In genomic region chr6:79544939-79545450, GRCh38 we compare ENCODE assay signal across 8 cellular contexts. TPM values are rescaled to one million over a fixed set of nuclear protein-coding genes. Genes with fewer than 3 reads are reported as not detected.
DNase-seq lines count a peak whose midpoint lies in the region; ATAC-seq and TF ChIP-seq lines count a peak whose summit lies in the region.

No MANE protein-coding gene starts in this region.

- H3K27me3 ChIP-seq in GM23248 (replicated peaks; ENCODE audit: insufficient read depth) (no peaks in the 10 kb centered on the region), IMR-90 (ENCODE audit: control insufficient read depth, insufficient read depth, low read length) (no peaks in the 10 kb centered on the region)

- H3K36me3 ChIP-seq in GM23248 (ENCODE audit: low read depth) (no peaks in the 10 kb centered on the region), IMR-90 (ENCODE audit: control insufficient read depth, insufficient read depth, low read length) (0 out of 2 replicates have a peak, but pooled peaks cover 2% of the 10 kb centered on the region)

- H3F3A ChIP-seq in GM23248 (ENCODE audit: insufficient read depth), result peaks cover 13% of the 10 kb centered on the region; the same call in 1 of the 2 replicates

- peak; percentile 59 for TF ChIP-seq RAD21 in IMR-90 (IDR thresholded peaks at IDR 0.05; ENCODE audit: low read length)

- no peak overlapping the region for H2AK9ac ChIP-seq in IMR-90 (replicated peaks; ENCODE audit: low read depth, low read length, poor library complexity)

- H3K4me1 ChIP-seq in GM23248 (ENCODE audit: insufficient read depth), result peaks cover 21% of the 10 kb centered on the region
- H3K4me1 ChIP-seq in IMR-90 (ENCODE audit: control insufficient read depth, insufficient read depth, low read length), result peaks cover 8% of the 10 kb centered on the region

- no peak overlapping the region for H4K91ac ChIP-seq in IMR-90 (ENCODE audit: insufficient read depth, low read depth, low read length)

- peak overlapping the region; percentile 83 for H3K9ac ChIP-seq in GM23248
- no peak overlapping the region for H3K9ac ChIP-seq in IMR-90 (ENCODE audit: low read depth, low read length)

- intact Hi-C loops in IMR-90 (cut with micrococcal nuclease), result no loop called here
- intact Hi-C loops in dendritic cell treated with granulocyte-macrophage colony-stimulating factor and Interleukin-4, amounts not matched to agents 40 ng/mL and 50 ng/mL, for 4 days (cut with micrococcal nuclease), result no loop called here

- DNase-seq in GM23248 (peak; percentile 99), IMR-90 (peak; percentile 99), OCI-M1 (lab: John Stamatoyannopoulos, UW) (peak; percentile 98), left kidney (ENCODE audit: low read depth, low spot score) (peak; percentile 95), superior temporal gyrus (ENCODE audit: extremely low spot score) (peak; percentile 92)
- no peak for DNase-seq in activated effector memory CD4-positive, alpha-beta T cell treated with anti-CD3 and anti-CD28 coated beads, Interleukin-2, amount 50 U/mL, for 16 hours

- TF ChIP-seq POLR2A in IMR-90 (IDR thresholded peaks at IDR 0.05; ENCODE audit: low read depth, low read length), result 0 out of 2 replicates have a peak, but pooled peaks have one; percentile 42

- peak overlapping the region; percentile 74 for H2BK5ac ChIP-seq in IMR-90 (ENCODE audit: low read depth, low read length, poor library complexity, severe bottlenecking)

- peaks cover 5% of the 10 kb centered on the region; the same call in 1 of the 2 replicates for H3K9me1 ChIP-seq in IMR-90 (ENCODE audit: insufficient read depth, low read length)

- no peak overlapping the region for H3K4ac ChIP-seq in IMR-90 (ENCODE audit: low read depth, low read length)

- H2BK120ac ChIP-seq in IMR-90 (ENCODE audit: low read depth, low read length), result no peak overlapping the region

- H3K27ac ChIP-seq in GM23248, result peak overlapping the region; percentile 96
- H3K27ac ChIP-seq in IMR-90 (ENCODE audit: insufficient read depth, low read length), result peak overlapping the region; percentile 30; the same call in 1 of the 2 replicates

- no TSS peak for BruUV-seq in IMR-90 (replicated peaks; lab: Mats Ljungman, UMichigan)

- in situ Hi-C loops in GM23248 (cut with MboI) (no loop called here), IMR-90 (cut with MboI; ENCODE audit: low sequenced_read_pairs) (loop anchor here (10.0 kb wide), 1 partner anchor 480 kb away; no protein-coding TSS in a partner anchor)

- H2AK5ac ChIP-seq in IMR-90 (ENCODE audit: low read depth, low read length), result no peak overlapping the region

- H3K79me1 ChIP-seq in IMR-90 (ENCODE audit: low read depth in 1 of 2, low read length in 2 of 2), result peaks cover 2 to 16% of the 10 kb centered on the region in 2 experiments; a peak in 2 of 4 replicates

- H2AFZ ChIP-seq in GM23248, result peak overlapping the region; percentile 57
- H2AFZ ChIP-seq in IMR-90 (replicated peaks; ENCODE audit: low read length, poor library complexity), result no peak overlapping the region

- H3K4me3 Mint-ChIP-seq in dendritic cell treated with granulocyte-macrophage colony-stimulating factor and Interleukin-4, amounts not matched to agents 40 ng/mL and 50 ng/mL, for 4 days, result peak overlapping the region; percentile 41

- H4K8ac ChIP-seq in IMR-90 (ENCODE audit: low read depth in 2 of 2, low read length in 2 of 2), result no peak overlapping the region

- 2 to 9% methylated on average over 7 of the region's 7 CpGs for WGBS in GM23248 (ENCODE audit: low coverage in 1 of 2, low lambda C conversion rate in 2 of 2, missing lambda C conversion rate in 2 of 2), 2 experiments
- 0% methylated on average over 1 of the region's 7 CpGs; no CpG with 5 or more reads in 1 of the 2 experiments for WGBS in IMR-90 (ENCODE audit: extremely low coverage in 2 of 2, insufficient read length in 1 of 2), 2 experiments

- peak; percentile 63 for TF ChIP-seq CTCF in IMR-90 (conservative IDR thresholded peaks at IDR 0.05; ENCODE audit: low read depth, low read length)

- H3K4me2 ChIP-seq in GM23248 (ENCODE audit: unreplicated experiment) (peak overlapping the region; percentile 75), IMR-90 (ENCODE audit: low read depth, low read length) (peak overlapping the region; percentile 91)

- no peak overlapping the region for H3K23ac ChIP-seq in IMR-90 (ENCODE audit: low read depth, low read length)

- no peaks in the 10 kb centered on the region for H3K27me3 Mint-ChIP-seq in dendritic cell treated with granulocyte-macrophage colony-stimulating factor and Interleukin-4, amounts not matched to agents 40 ng/mL and 50 ng/mL, for 4 days

- peaks cover 17% of the 10 kb centered on the region for H3K4me1 Mint-ChIP-seq in dendritic cell treated with granulocyte-macrophage colony-stimulating factor and Interleukin-4, amounts not matched to agents 40 ng/mL and 50 ng/mL, for 4 days (ENCODE audit: low read depth)

- H3K9me3 Mint-ChIP-seq in dendritic cell treated with granulocyte-macrophage colony-stimulating factor and Interleukin-4, amounts not matched to agents 40 ng/mL and 50 ng/mL, for 4 days, result no peaks in the 10 kb centered on the region

- no peaks in the 10 kb centered on the region for H3K36me3 Mint-ChIP-seq in dendritic cell treated with granulocyte-macrophage colony-stimulating factor and Interleukin-4, amounts not matched to agents 40 ng/mL and 50 ng/mL, for 4 days (ENCODE audit: low read depth)

- no peak overlapping the region for H4K5ac ChIP-seq in IMR-90 (ENCODE audit: low read depth, low read length)

- H4K20me1 ChIP-seq in GM23248 (ENCODE audit: insufficient read depth) (no peaks in the 10 kb centered on the region), IMR-90 (ENCODE audit: insufficient read depth, low read length) (no peaks in the 10 kb centered on the region)

- no peak overlapping the region for H3K18ac ChIP-seq in IMR-90 (ENCODE audit: low read depth, low read length)

- H3K9me3 ChIP-seq in GM23248 (ENCODE audit: low read depth) (no peaks in the 10 kb centered on the region), IMR-90 (ENCODE audit: control insufficient read depth, insufficient read depth, low read length) (no peaks in the 10 kb centered on the region)

- H3K56ac ChIP-seq in IMR-90 (ENCODE audit: extremely low read depth, insufficient read depth, low read length), result no peak overlapping the region

- POLR2A ChIA-PET in IMR-90 (lab: Charles Lee; ENCODE audit: unreplicated experiment), result no interaction called here

- dilution Hi-C loops in IMR-90 (cut with HindIII; ENCODE audit: low sequenced_read_pairs, unreplicated experiment), result no loop called here

- no peak overlapping the region for H2BK15ac ChIP-seq in IMR-90 (ENCODE audit: low read depth, low read length)

- no peaks in the 10 kb centered on the region for H3K79me2 ChIP-seq in GM23248 (ENCODE audit: insufficient read depth)

- no peak overlapping the region for H3K27ac Mint-ChIP-seq in dendritic cell treated with granulocyte-macrophage colony-stimulating factor and Interleukin-4, amounts not matched to agents 40 ng/mL and 50 ng/mL, for 4 days

- H3K4me3 ChIP-seq in GM08714 (ENCODE audit: low read length), result peak overlapping the region; percentile 19
- peak overlapping the region; percentile 41 for H3K4me3 ChIP-seq in GM23248
- no peak overlapping the region for H3K4me3 ChIP-seq in IMR-90 (ENCODE audit: insufficient read depth, low read depth, low read length)

- no peak overlapping the region for H3K14ac ChIP-seq in IMR-90 (replicated peaks; ENCODE audit: low read depth, low read length)

- ATAC-seq in IMR-90 (ENCODE audit: low read depth), result peak; percentile 98

- CTCF ChIA-PET in IMR-90 (lab: Yijun Ruan, JAX), result interaction anchor here (0.9 to 1.3 kb wide), 5 partner anchors 9 to 1937 kb away, joined by 3 to 5 read pairs (median 4); no protein-coding TSS in a partner anchor

- no peak overlapping the region for H2BK20ac ChIP-seq in IMR-90 (ENCODE audit: low read depth, low read length)

- H3K9me2 ChIP-seq in GM23248 (ENCODE audit: insufficient read depth), result no peaks in the 10 kb centered on the region

TF ChIP-seq in IMR-90, 13 proteins besides CTCF, POLR2A, EP300 and RAD21 (continues in another document):
- TF ChIP-seq MAFK (IDR thresholded peaks at IDR 0.05; ENCODE audit: low read depth, low read length) (peak; percentile 65), ELK1 (IDR thresholded peaks at IDR 0.05; ENCODE audit: borderline replicate concordance, low read depth, low read length) (no peak), RCOR1 (IDR thresholded peaks at IDR 0.05; ENCODE audit: insufficient replicate concordance, low read length) (peak; percentile 73), CHD1 (IDR thresholded peaks at IDR 0.05; ENCODE audit: low read depth, low read length) (no peak), BHLHE40 (IDR thresholded peaks at IDR 0.05; ENCODE audit: low read depth, low read length) (peak; percentile 17; the same call in 1 of the 2 replicates), NFE2L2 (IDR thresholded peaks at IDR 0.05; ENCODE audit: low read depth, low read length) (peak; percentile 49; the same call in 1 of the 2 replicates), SMC3 (IDR thresholded peaks at IDR 0.05; ENCODE audit: low read depth, low read length) (peak; percentile 22; the same call in 1 of the 2 replicates), FOS (IDR thresholded peaks at IDR 0.05; ENCODE audit: low read depth, low read length) (peak; percentile 91), MXI1 (IDR thresholded peaks at IDR 0.05; ENCODE audit: borderline replicate concordance, low read depth, low read length) (no peak), USF2 (IDR thresholded peaks at IDR 0.05; ENCODE audit: low read depth, low read length) (peak; percentile 30; the same call in 1 of the 2 replicates)

RNA-seq across cellular contexts. Expression of gene LCA5, which starts 7.8 kb away (rescaled TPM):
- 2.7 and 4.2 TPM in 2 replicates for total RNA-seq in GM23248 (2014; rRNA removed; shearing (Covaris generic))
- polyA plus RNA-seq in GM23248 (2016; fragmentation: Nextera tagmentation; extraction: Ambion mirVana) (3.6 and 4.0 TPM in 2 replicates), IMR-90 (2012; rRNA removed) (0.87 and 1.2 TPM in 2 replicates)
- total RNA-seq in IMR-90 (2012; rRNA removed), result 2.0 and 3.3 TPM in 2 replicates
- 0.15 and 0.17 TPM in 2 replicates for polyA plus RNA-seq in IMR-90 (2012; cell fraction: cytosol; rRNA removed)
- polyA plus RNA-seq in IMR-90 (2012; cell fraction: nucleus; rRNA removed; ENCODE audit: low replicate concordance), result 0.16 and 0.95 TPM in 2 replicates
